Comparison of ENCODE assay signal across 9 cellular contexts in the genomic region with DNA sequence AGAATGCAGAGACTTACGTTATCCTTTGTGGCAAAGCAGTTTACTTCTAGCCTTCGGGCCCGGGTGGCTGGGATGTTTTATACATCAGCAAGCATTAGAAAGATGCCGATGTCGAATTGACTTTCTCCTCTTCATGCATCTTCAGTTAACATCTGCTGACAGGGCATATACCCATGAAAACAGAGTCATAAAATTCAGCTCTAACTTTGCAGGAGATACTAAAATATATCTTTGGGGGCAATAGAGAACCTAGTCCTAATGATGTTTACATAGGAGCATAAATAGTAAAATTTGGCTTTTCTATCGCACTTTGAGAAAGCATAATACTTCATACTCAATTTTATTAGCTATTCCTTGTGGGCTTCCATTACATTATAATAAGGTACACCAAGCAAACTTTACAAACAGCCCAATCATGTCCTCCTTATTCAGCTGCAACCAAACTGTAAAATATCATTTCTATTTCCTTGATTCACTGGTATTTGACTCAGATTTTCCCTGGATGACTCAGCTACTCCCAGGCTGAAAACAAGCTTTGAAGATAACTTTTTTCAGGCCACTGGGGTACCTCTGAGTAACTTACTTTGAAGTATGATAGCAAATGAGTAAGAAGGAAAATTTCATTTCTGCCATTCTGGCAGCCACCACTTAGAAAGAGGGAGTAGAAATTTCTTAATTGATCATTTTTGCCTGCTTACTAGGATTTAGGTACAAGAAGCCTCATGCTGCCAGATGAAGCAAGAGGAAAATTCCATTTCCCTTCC.
DNase-seq lines count a peak whose midpoint lies in the region; ATAC-seq and TF ChIP-seq lines count a peak whose summit lies in the region.
"Had no signal": no experiment of that assay in that cellular context is flagged by ENCODE, and none has a peak within 500 bp of the region (broad histone marks: within the 10 kb centered on the region; RNA-seq: fewer than 3 reads in every experiment).

No MANE protein-coding gene starts in this region.

- no peaks in the 10 kb centered on the region for H3K27me3 ChIP-seq in brain microvascular endothelial cell (replicated peaks)
- no peaks in the 10 kb centered on the region for H3K27me3 ChIP-seq in CD8-positive, alpha-beta T cell (ENCODE audit: insufficient read depth, low read length)

- no peak overlapping the region for H3K27ac ChIP-seq in brain microvascular endothelial cell
- no peak overlapping the region for H3K27ac ChIP-seq in CD8-positive, alpha-beta T cell (ENCODE audit: low read depth, low read length)
- no peak overlapping the region for H3K27ac ChIP-seq in coronary artery

- H3K36me3 ChIP-seq in brain microvascular endothelial cell (replicated peaks), result no peaks in the 10 kb centered on the region
- no peaks in the 10 kb centered on the region for H3K36me3 ChIP-seq in CD8-positive, alpha-beta T cell (ENCODE audit: insufficient read depth, low read length)

- peak overlapping the region; percentile 41 for H3K27ac Mint-ChIP-seq in mesothelial cell of epicardium
- no peak overlapping the region for H3K27ac Mint-ChIP-seq in CD8-positive, alpha-beta T cell

- H3K4me3 Mint-ChIP-seq in mesothelial cell of epicardium, result no peak overlapping the region
- no peak overlapping the region for H3K4me3 Mint-ChIP-seq in CD8-positive, alpha-beta T cell

- H3K9me3 ChIP-seq in CD8-positive, alpha-beta T cell (ENCODE audit: low read length), result no peaks in the 10 kb centered on the region

- DNase-seq in Caki2 (ENCODE audit: low read depth), result peak; percentile 64
- DNase-seq in HT1080 (ENCODE audit: low read depth), result peak; percentile 91
- peak; percentile 89 for DNase-seq in brain microvascular endothelial cell
- no peak for DNase-seq in mesothelial cell of epicardium (ENCODE audit: low spot score in 2 of 2, unreplicated experiment in 2 of 2)
- no peak for DNase-seq in CD8-positive, alpha-beta T cell
- DNase-seq in ureter (ENCODE audit: low spot score), result no peak
- no peak for DNase-seq in NCI-H146 treated with DMSO at 0.1 percent for 48 hours (lab: John Stamatoyannopoulos, UW; ENCODE audit: unreplicated experiment)
- no peak for DNase-seq in coronary artery (ENCODE audit: low spot score)
- DNase-seq: NCI-H1930 had no signal

- peaks cover 8% of the 10 kb centered on the region for H3K36me3 Mint-ChIP-seq in mesothelial cell of epicardium
- H3K36me3 Mint-ChIP-seq in CD8-positive, alpha-beta T cell, result no peaks in the 10 kb centered on the region

- H3K9me3 Mint-ChIP-seq in mesothelial cell of epicardium, result peaks cover 25% of the 10 kb centered on the region
- no peaks in the 10 kb centered on the region for H3K9me3 Mint-ChIP-seq in CD8-positive, alpha-beta T cell

- in situ Hi-C loops in Caki2 (cut with HindIII; ENCODE audit: low pct_unique_long_range_greater_than_20kb, low sequenced_read_pairs), result no loop called here
- in situ Hi-C loops in brain microvascular endothelial cell (cut with HindIII; ENCODE audit: low pct_ligation_motif_present, low sequenced_read_pairs), result no loop called here

- CTCF ChIA-PET in CD8-positive, alpha-beta T cell (lab: Charles Lee), result no interaction called here

- TF ChIP-seq CTCF in brain microvascular endothelial cell (IDR thresholded peaks at IDR 0.05; ENCODE audit: low read depth, low read length, missing control alignments) (no peak), mesothelial cell of epicardium (IDR thresholded peaks at IDR 0.05; ENCODE audit: unreplicated experiment) (no peak), coronary artery (IDR thresholded peaks at IDR 0.05) (no peak)
- TF ChIP-seq CTCF in CD8-positive, alpha-beta T cell (IDR thresholded peaks at IDR 0.05), result no peak

- no peaks in the 10 kb centered on the region for H3K4me1 ChIP-seq in CD8-positive, alpha-beta T cell (ENCODE audit: insufficient read depth, low read length)

- ATAC-seq in CD8-positive, alpha-beta T cell, result no peak

- H3K27me3 Mint-ChIP-seq in mesothelial cell of epicardium (ENCODE audit: low read depth), result no peaks in the 10 kb centered on the region
- H3K27me3 Mint-ChIP-seq in CD8-positive, alpha-beta T cell (ENCODE audit: low read depth), result no peaks in the 10 kb centered on the region

- H3K4me3 ChIP-seq in brain microvascular endothelial cell (ENCODE audit: low read depth, low read length) (no peak overlapping the region), coronary artery (no peak overlapping the region)
- no peak overlapping the region for H3K4me3 ChIP-seq in CD8-positive, alpha-beta T cell (ENCODE audit: low read depth, low read length)

- peaks cover 30% of the 10 kb centered on the region for H3K4me1 Mint-ChIP-seq in mesothelial cell of epicardium
- H3K4me1 Mint-ChIP-seq in CD8-positive, alpha-beta T cell (ENCODE audit: low read depth), result no peaks in the 10 kb centered on the region

- POLR2A ChIA-PET in CD8-positive, alpha-beta T cell (lab: Charles Lee), result no interaction called here

- intact Hi-C loops in CD8-positive, alpha-beta T cell (cut with DNase I, micrococcal nuclease), result no loop called here

Comparison
In these comparisons a context has a peak if more than half of its experiments do, and no peak if none do; other contexts are left out.
1. DNase-seq: peak in Caki2 (single experiment), HT1080 (single experiment) and brain microvascular endothelial cell (single experiment); none in mesothelial cell of epicardium (0 of 2), CD8-positive, alpha-beta T cell (0 of 7), ureter (single experiment), NCI-H146 treated with DMSO at 0.1 percent for 48 hours (single experiment) and coronary artery (single experiment).